ENCODE assay signal across 11 cellular contexts in the genomic region with DNA sequence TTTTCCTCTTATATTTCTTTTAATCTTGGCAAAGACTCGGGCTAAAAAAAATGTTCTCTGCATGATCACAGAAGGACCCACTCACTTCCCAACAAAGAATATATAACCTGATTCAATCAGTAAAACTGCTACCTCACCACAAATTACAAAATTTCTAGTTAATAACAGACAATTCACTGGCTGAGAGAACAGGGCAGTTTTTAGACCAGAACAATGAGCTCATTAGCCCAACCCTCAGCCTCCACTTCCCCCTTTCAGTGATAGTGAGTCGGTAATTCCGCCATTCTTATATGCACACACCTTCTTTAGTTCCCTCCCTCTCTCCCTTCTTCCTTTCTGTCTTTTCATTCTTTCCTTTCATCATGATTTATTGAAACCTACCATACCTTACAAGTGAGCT. TPM values are rescaled to one million over a fixed set of nuclear protein-coding genes. Genes with fewer than 3 reads are reported as not detected.
DNase-seq lines count a peak whose midpoint lies in the region; ATAC-seq and TF ChIP-seq lines count a peak whose summit lies in the region.
"Had no signal": no experiment of that assay in that cellular context is flagged by ENCODE, and none has a peak within 500 bp of the region (broad histone marks: within the 10 kb centered on the region; RNA-seq: fewer than 3 reads in every experiment).

No MANE protein-coding gene starts in this region.

- peaks cover 2% of the 10 kb centered on the region for H3K27me3 Mint-ChIP-seq in activated naive CD8-positive, alpha-beta T cell treated with anti-CD3 and anti-CD28 coated beads, Interleukin-2, amount 50 U/mL, for 24 hours
- peaks cover 18% of the 10 kb centered on the region for H3K27me3 Mint-ChIP-seq in activated naive CD8-positive, alpha-beta T cell treated with anti-CD3 and anti-CD28 coated beads for 36 hours
- H3K27me3 Mint-ChIP-seq in mesothelial cell of epicardium (ENCODE audit: low read depth) (no peaks in the 10 kb centered on the region), type B pancreatic cell (no peaks in the 10 kb centered on the region), chondrocyte (ENCODE audit: low read depth) (no peaks in the 10 kb centered on the region)

- H3K4me1 ChIP-seq in endocrine pancreas (ENCODE audit: control insufficient read depth, insufficient read depth, low read length) = peaks cover 23% of the 10 kb centered on the region

- H3K27ac Mint-ChIP-seq in activated naive CD8-positive, alpha-beta T cell treated with anti-CD3 and anti-CD28 coated beads, Interleukin-2, amount 50 U/mL, for 24 hours = no peak overlapping the region
- H3K27ac Mint-ChIP-seq in activated naive CD8-positive, alpha-beta T cell treated with anti-CD3 and anti-CD28 coated beads for 36 hours = no peak overlapping the region
- H3K27ac Mint-ChIP-seq in mesothelial cell of epicardium (peak overlapping the region; percentile 98), type B pancreatic cell (peak overlapping the region; percentile 64), chondrocyte (ENCODE audit: unreplicated experiment) (no peak overlapping the region)
- H3K27ac Mint-ChIP-seq in activated naive CD4-positive, alpha-beta T cell treated with anti-CD3 and anti-CD28 coated beads, Interleukin-2, amount 50 U/mL, for 72 hours = peak overlapping the region in 1 of 2 donors; percentile 36

- no peak overlapping the region for H3K9ac ChIP-seq in endocrine pancreas (ENCODE audit: control insufficient read depth, insufficient read depth, low read length)

- no peaks in the 10 kb centered on the region for H3K27me3 ChIP-seq in endocrine pancreas (ENCODE audit: control insufficient read depth, insufficient read depth, low read length)

- H3K4me3 ChIP-seq in endocrine pancreas (ENCODE audit: control insufficient read depth, insufficient read depth, low read length) = peak overlapping the region; percentile 39

- TF ChIP-seq CTCF in mesothelial cell of epicardium (IDR thresholded peaks at IDR 0.05; ENCODE audit: unreplicated experiment) (no peak), type B pancreatic cell (conservative IDR thresholded peaks at IDR 0.05) (no peak), chondrocyte (IDR thresholded peaks at IDR 0.05) (no peak)

- peak; percentile 33 for ATAC-seq in activated naive CD8-positive, alpha-beta T cell treated with anti-CD3 and anti-CD28 coated beads, Interleukin-2, amount 50 U/mL, for 24 hours
- no peak for ATAC-seq in activated naive CD4-positive, alpha-beta T cell treated with anti-CD3 and anti-CD28 coated beads, Interleukin-2, amount 50 U/mL, for 72 hours
- no peak for ATAC-seq in GM19023 (IDR thresholded peaks at IDR 0.05; ENCODE audit: unreplicated experiment)

- H3K9me3 ChIP-seq in endocrine pancreas (ENCODE audit: control insufficient read depth, low read length) = no peaks in the 10 kb centered on the region

- peaks cover 11% of the 10 kb centered on the region for H3K4me1 Mint-ChIP-seq in activated naive CD8-positive, alpha-beta T cell treated with anti-CD3 and anti-CD28 coated beads, Interleukin-2, amount 50 U/mL, for 24 hours
- no peaks in the 10 kb centered on the region for H3K4me1 Mint-ChIP-seq in activated naive CD8-positive, alpha-beta T cell treated with anti-CD3 and anti-CD28 coated beads for 36 hours
- peaks cover 89% of the 10 kb centered on the region for H3K4me1 Mint-ChIP-seq in mesothelial cell of epicardium
- peaks cover 43% of the 10 kb centered on the region for H3K4me1 Mint-ChIP-seq in type B pancreatic cell (ENCODE audit: unreplicated experiment)
- peaks cover 15% of the 10 kb centered on the region for H3K4me1 Mint-ChIP-seq in chondrocyte (ENCODE audit: low read depth)

- no peaks in the 10 kb centered on the region for H3K9me3 Mint-ChIP-seq in activated naive CD8-positive, alpha-beta T cell treated with anti-CD3 and anti-CD28 coated beads, Interleukin-2, amount 50 U/mL, for 24 hours
- no peaks in the 10 kb centered on the region for H3K9me3 Mint-ChIP-seq in activated naive CD8-positive, alpha-beta T cell treated with anti-CD3 and anti-CD28 coated beads for 36 hours
- H3K9me3 Mint-ChIP-seq in mesothelial cell of epicardium (no peaks in the 10 kb centered on the region), type B pancreatic cell (no peaks in the 10 kb centered on the region), chondrocyte (ENCODE audit: low read depth) (no peaks in the 10 kb centered on the region)
- H3K9me3 Mint-ChIP-seq in activated naive CD4-positive, alpha-beta T cell treated with anti-CD3 and anti-CD28 coated beads, Interleukin-2, amount 50 U/mL, for 72 hours = no peaks in the 10 kb centered on the region

- DNase-seq in activated naive CD8-positive, alpha-beta T cell treated with anti-CD3 and anti-CD28 coated beads, Interleukin-2, amount 50 U/mL, for 24 hours = no peak
- DNase-seq in activated naive CD8-positive, alpha-beta T cell treated with anti-CD3 and anti-CD28 coated beads for 36 hours = no peak
- no peak for DNase-seq in mesothelial cell of epicardium (ENCODE audit: low spot score in 2 of 2, unreplicated experiment in 2 of 2)
- DNase-seq in type B pancreatic cell (ENCODE audit: extremely low spot score, unreplicated experiment) = no peak
- no peak for DNase-seq in activated naive CD4-positive, alpha-beta T cell treated with anti-CD3 and anti-CD28 coated beads, Interleukin-2, amount 50 U/mL, for 72 hours (ENCODE audit: low spot score in 2 of 2)
- DNase-seq in chondrocyte (ENCODE audit: low spot score) = no peak
- DNase-seq: ACHN; activated CD8-positive, alpha-beta memory T cell treated with anti-CD3 and anti-CD28 coated beads for 24 hours; activated naive CD4-positive, alpha-beta T cell had no signal

- no peaks in the 10 kb centered on the region for H3K36me3 ChIP-seq in endocrine pancreas (ENCODE audit: control insufficient read depth, insufficient read depth, low read length)

- H3K4me3 Mint-ChIP-seq in activated naive CD8-positive, alpha-beta T cell treated with anti-CD3 and anti-CD28 coated beads, Interleukin-2, amount 50 U/mL, for 24 hours = no peak overlapping the region
- no peak overlapping the region for H3K4me3 Mint-ChIP-seq in activated naive CD8-positive, alpha-beta T cell treated with anti-CD3 and anti-CD28 coated beads for 36 hours
- H3K4me3 Mint-ChIP-seq in mesothelial cell of epicardium (no peak overlapping the region), type B pancreatic cell (no peak overlapping the region), chondrocyte (ENCODE audit: unreplicated experiment) (no peak overlapping the region)

- no peaks in the 10 kb centered on the region for H3K36me3 Mint-ChIP-seq in activated naive CD8-positive, alpha-beta T cell treated with anti-CD3 and anti-CD28 coated beads, Interleukin-2, amount 50 U/mL, for 24 hours (ENCODE audit: low read depth)
- H3K36me3 Mint-ChIP-seq in activated naive CD8-positive, alpha-beta T cell treated with anti-CD3 and anti-CD28 coated beads for 36 hours = no peaks in the 10 kb centered on the region
- H3K36me3 Mint-ChIP-seq in mesothelial cell of epicardium (no peaks in the 10 kb centered on the region), type B pancreatic cell (peaks cover 8% of the 10 kb centered on the region), chondrocyte (ENCODE audit: low read depth) (no peaks in the 10 kb centered on the region)
- H3K36me3 Mint-ChIP-seq in activated naive CD4-positive, alpha-beta T cell treated with anti-CD3 and anti-CD28 coated beads, Interleukin-2, amount 50 U/mL, for 72 hours = no peaks in the 10 kb centered on the region

RNA-seq across cellular contexts. Expression of a gene that starts 8.9 kb away (rescaled TPM):
- total RNA-seq in activated naive CD8-positive, alpha-beta T cell treated with anti-CD3 and anti-CD28 coated beads for 36 hours = 1 to 10 TPM; 1.6 to 1.7 TPM
- total RNA-seq in mesothelial cell of epicardium (78.7 to 82.0 TPM (median 81.4 TPM) in 3 replicates), type B pancreatic cell (ENCODE audit: low replicate concordance) (35.6 and 45.6 TPM in 2 replicates), chondrocyte (8.9 to 9.5 TPM (median 9.0 TPM) in 3 replicates)
- 10 to 100 TPM in 1 of 2 donors, 1 to 10 TPM in 1; 4.4 to 10.8 TPM for total RNA-seq in activated naive CD4-positive, alpha-beta T cell treated with anti-CD3 and anti-CD28 coated beads, Interleukin-2, amount 50 U/mL, for 72 hours

Comparison
In these comparisons a context has a peak if more than half of its experiments do, and no peak if none do; other contexts are left out.
1. H3K27ac Mint-ChIP-seq: peak in mesothelial cell of epicardium (single experiment) and type B pancreatic cell (single experiment); none in activated naive CD8-positive, alpha-beta T cell treated with anti-CD3 and anti-CD28 coated beads, Interleukin-2, amount 50 U/mL, for 24 hours (single experiment), activated naive CD8-positive, alpha-beta T cell treated with anti-CD3 and anti-CD28 coated beads for 36 hours (single experiment) and chondrocyte (single experiment).